In genomic region chr20:47330933-47331708, GRCh38 we compare ENCODE assay signal across 1 cellular context.
A peak's percentile ranks its signal among the peaks of the same experiment; 100 is the strongest.
TF ChIP-seq lines count a peak whose summit lies in the region.

No MANE protein-coding gene starts in this region.

TF ChIP-seq in HEK293, 187 proteins besides CTCF, POLR2A, EP300 and RAD21 (continued from another document and continues in another):
- TF ChIP-seq ZNF624 (tag by site-specific recombination; IDR thresholded peaks at IDR 0.05) (no peak), ZNF140 (tag by site-specific recombination; IDR thresholded peaks at IDR 0.05) (no peak), ZNF354C (tag by site-specific recombination; IDR thresholded peaks at IDR 0.05; ENCODE audit: borderline replicate concordance, low read depth) (no peak), YY2 (tag by site-specific recombination; IDR thresholded peaks at IDR 0.05) (no peak), ZNF518A (tag by site-specific recombination; conservative IDR thresholded peaks at IDR 0.05; ENCODE audit: low read depth) (no peak), ZNF677 (tag by site-specific recombination; IDR thresholded peaks at IDR 0.05) (no peak), ZNF830 (tag by site-specific recombination; IDR thresholded peaks at IDR 0.05; ENCODE audit: low read depth) (no peak), ZNF473 (tag by site-specific recombination; IDR thresholded peaks at IDR 0.05) (no peak), ZNF585B (tag by site-specific recombination; IDR thresholded peaks at IDR 0.05) (no peak), MEIS1 (CRISPR knock-in tag; IDR thresholded peaks at IDR 0.05; ENCODE audit: borderline replicate concordance) (no peak), BCL11B (tag by site-specific recombination; IDR thresholded peaks at IDR 0.05; ENCODE audit: low read depth) (no peak), ZBTB7A (tag by site-specific recombination; IDR thresholded peaks at IDR 0.05; ENCODE audit: low read depth) (no peak), ZNF18 (tag by site-specific recombination; IDR thresholded peaks at IDR 0.05) (no peak), KLF17 (tag by site-specific recombination; IDR thresholded peaks at IDR 0.05) (peak; percentile 58; the same call in 1 of the 2 replicates), INSM2 (tag by site-specific recombination; IDR thresholded peaks at IDR 0.05) (0 out of 2 replicates have a peak, but pooled peaks have one; percentile 33), ZBTB21 (tag by site-specific recombination; IDR thresholded peaks at IDR 0.05) (no peak), ZBTB48 (tag by site-specific recombination; IDR thresholded peaks at IDR 0.05) (no peak), ZNF184 (tag by site-specific recombination; IDR thresholded peaks at IDR 0.05) (0 out of 2 replicates have a peak, but pooled peaks have one; percentile 16), ZNF157 (tag by site-specific recombination; IDR thresholded peaks at IDR 0.05) (no peak), ZNF521 (tag by site-specific recombination; IDR thresholded peaks at IDR 0.05) (no peak), ZBTB1 (tag by site-specific recombination; IDR thresholded peaks at IDR 0.05) (no peak), GLI4 (tag by site-specific recombination; IDR thresholded peaks at IDR 0.05) (no peak), ZSCAN4 (tag by site-specific recombination; IDR thresholded peaks at IDR 0.05) (no peak), OVOL3 (tag by site-specific recombination; IDR thresholded peaks at IDR 0.05) (no peak), ZNF488 (tag by site-specific recombination; IDR thresholded peaks at IDR 0.05) (no peak), ZNF768 (tag by site-specific recombination; IDR thresholded peaks at IDR 0.05) (no peak), ZNF398 (tag by site-specific recombination; IDR thresholded peaks at IDR 0.05) (no peak), GLIS1 (tag by site-specific recombination; IDR thresholded peaks at IDR 0.05) (0 out of 2 replicates have a peak, but pooled peaks have one; percentile 30), ZNF169 (tag by site-specific recombination; IDR thresholded peaks at IDR 0.05) (no peak), ZSCAN30 (tag by site-specific recombination; IDR thresholded peaks at IDR 0.05) (no peak), KLF10 (tag by site-specific recombination; IDR thresholded peaks at IDR 0.05) (no peak), ELK4 (IDR thresholded peaks at IDR 0.05; ENCODE audit: borderline replicate concordance, low read depth, low read length) (no peak), ZNF394 (tag by site-specific recombination; IDR thresholded peaks at IDR 0.05; ENCODE audit: borderline replicate concordance) (no peak), ZNF362 (tag by site-specific recombination; IDR thresholded peaks at IDR 0.05) (no peak), TCF7L2 (IDR thresholded peaks at IDR 0.05; ENCODE audit: borderline replicate concordance, low read depth, low read length) (no peak), GLIS2 (tag by site-specific recombination; IDR thresholded peaks at IDR 0.05) (no peak), AEBP2 (tag by site-specific recombination; IDR thresholded peaks at IDR 0.05; ENCODE audit: borderline replicate concordance) (no peak), ZNF629 (tag by site-specific recombination; IDR thresholded peaks at IDR 0.05) (peak; percentile 56), ZNF596 (tag by site-specific recombination; IDR thresholded peaks at IDR 0.05) (no peak), REPIN1 (tag by site-specific recombination; IDR thresholded peaks at IDR 0.05; ENCODE audit: low read depth) (no peak), KLF9 (tag by site-specific recombination; IDR thresholded peaks at IDR 0.05; ENCODE audit: low read depth) (no peak), ZEB2 (tag by site-specific recombination; IDR thresholded peaks at IDR 0.05) (peak; percentile 47; the same call in 1 of the 2 replicates), ZNF76 (tag by site-specific recombination; IDR thresholded peaks at IDR 0.05; ENCODE audit: borderline replicate concordance, low read depth) (no peak), ZNF48 (tag by site-specific recombination; IDR thresholded peaks at IDR 0.05) (no peak), ZNF24 (tag by site-specific recombination; IDR thresholded peaks at IDR 0.05) (no peak), ZNF202 (tag by site-specific recombination; IDR thresholded peaks at IDR 0.05; ENCODE audit: borderline replicate concordance) (no peak), ZNF121 (tag by site-specific recombination; IDR thresholded peaks at IDR 0.05) (no peak)
